Comparison of ENCODE assay signal across 16 cellular contexts in genomic region chr17:81452551-81452950, GRCh38. TPM values are rescaled to one million over a fixed set of nuclear protein-coding genes. Genes with fewer than 3 reads are reported as not detected.
DNase-seq lines count a peak whose midpoint lies in the region; ATAC-seq and TF ChIP-seq lines count a peak whose summit lies in the region.
"Had no signal": no experiment of that assay in that cellular context is flagged by ENCODE, and none has a peak within 500 bp of the region (broad histone marks: within the 10 kb centered on the region; RNA-seq: fewer than 3 reads in every experiment).

No MANE protein-coding gene starts in this region.

- H3F3A ChIP-seq in Loucy (ENCODE audit: low read depth): no peaks in the 10 kb centered on the region

- peaks cover 59% of the 10 kb centered on the region for H3K79me2 ChIP-seq in Loucy (ENCODE audit: insufficient read depth, low read length)

- H3K4me3 Mint-ChIP-seq in endodermal cell: no peak overlapping the region
- H3K4me3 Mint-ChIP-seq: CD4-positive, alpha-beta T cell had no signal

- peaks cover 56% of the 10 kb centered on the region for H3K4me1 ChIP-seq in Loucy (ENCODE audit: insufficient read depth, low read length, poor library complexity, severe bottlenecking)
- H3K4me1 ChIP-seq in endodermal cell (ENCODE audit: control insufficient read depth, insufficient read depth, low read length): peaks cover 5% of the 10 kb centered on the region

- H3K27me3 Mint-ChIP-seq in endodermal cell (ENCODE audit: insufficient read depth): no peaks in the 10 kb centered on the region
- H3K27me3 Mint-ChIP-seq: CD4-positive, alpha-beta T cell had no signal

- no peak overlapping the region for H2AFZ ChIP-seq in Loucy (ENCODE audit: low read length)

- H3K4me2 ChIP-seq in Loucy (ENCODE audit: low read depth, low read length, poor library complexity, severe bottlenecking): peak overlapping the region; percentile 83

- no peaks in the 10 kb centered on the region for H3K9me2 ChIP-seq in Loucy (replicated peaks; ENCODE audit: low read depth, low read length)

- peak overlapping the region; percentile 95 for H3K9ac ChIP-seq in Loucy (ENCODE audit: low read depth, low read length, poor library complexity, severe bottlenecking)
- H3K9ac ChIP-seq in endodermal cell (ENCODE audit: extremely low read depth, low read length, poor library complexity, severe bottlenecking): no peak overlapping the region

- H4K20me1 ChIP-seq in Loucy (ENCODE audit: insufficient read depth, low read length, poor library complexity, severe bottlenecking): no peaks in the 10 kb centered on the region

- H3K9me3 ChIP-seq in Loucy (ENCODE audit: insufficient read depth, low read depth, low read length): no peaks in the 10 kb centered on the region
- H3K9me3 ChIP-seq in endodermal cell (ENCODE audit: control insufficient read depth, low read length): no peaks in the 10 kb centered on the region

- H3K27ac Mint-ChIP-seq in endodermal cell: no peak overlapping the region
- H3K27ac Mint-ChIP-seq: CD4-positive, alpha-beta T cell had no signal

- no peak for TF ChIP-seq CTCF in Loucy (conservative IDR thresholded peaks at IDR 0.05; ENCODE audit: low read length)
- TF ChIP-seq CTCF in endodermal cell (conservative IDR thresholded peaks at IDR 0.05): no peak

- H3K9me3 Mint-ChIP-seq in endodermal cell: no peaks in the 10 kb centered on the region
- H3K9me3 Mint-ChIP-seq: CD4-positive, alpha-beta T cell had no signal

- H3K36me3 Mint-ChIP-seq in endodermal cell (ENCODE audit: low read depth): peaks cover 10% of the 10 kb centered on the region

- WGBS in endodermal cell (ENCODE audit: insufficient coverage in 1 of 2, insufficient read length in 1 of 2), 2 experiments: 89 to 93% methylated on average over 14 to 23 of the region's 23 CpGs

- H3K27me3 ChIP-seq in Loucy (ENCODE audit: insufficient read depth, low read length, poor library complexity, severe bottlenecking) (no peaks in the 10 kb centered on the region), endodermal cell (ENCODE audit: control insufficient read depth, insufficient read depth, low read length, poor library complexity, severe bottlenecking) (no peaks in the 10 kb centered on the region)

- peak overlapping the region; percentile 32 for H3K27ac ChIP-seq in endodermal cell (ENCODE audit: low read depth, low read length)
- H3K27ac ChIP-seq: 22Rv1 had no signal

- DNase-seq in NCI-H1417 (lab: John Stamatoyannopoulos, UW) (peak in 2 of 3 experiments; percentile 33 to 77), NCI-H1417 treated with DMSO at 0.1 percent for 48 hours (lab: John Stamatoyannopoulos, UW) (no peak), endodermal cell (no peak), globus pallidus (ENCODE audit: low spot score) (no peak), amygdala (lab: John Stamatoyannopoulos, UW) (no peak)
- DNase-seq: C1 segment of cervical spinal cord; Calu3; CD4-positive, alpha-beta T cell; DMS 273 treated with DMSO at 0.1 percent for 48 hours; EL; IMR-90; KG1 had no signal

- no peaks in the 10 kb centered on the region for H3K4me1 Mint-ChIP-seq in endodermal cell

- H3K36me3 ChIP-seq in Loucy (ENCODE audit: insufficient read depth, low read length): peaks cover 6% of the 10 kb centered on the region; the same call in 1 of the 2 replicates
- no peaks in the 10 kb centered on the region for H3K36me3 ChIP-seq in endodermal cell (ENCODE audit: control insufficient read depth, insufficient read depth, low read length)

- H3K4me3 ChIP-seq in Loucy (ENCODE audit: low read length, poor library complexity, severe bottlenecking): no peak overlapping the region
- H3K4me3 ChIP-seq in endodermal cell (ENCODE audit: low read length): no peak overlapping the region

- no peak for ATAC-seq in HG03378 (IDR thresholded peaks at IDR 0.05; ENCODE audit: unreplicated experiment)
- ATAC-seq: HCT116 had no signal

RNA-seq across cellular contexts. Expression of gene BAHCC1, which starts 57.3 kb away (rescaled TPM):
- total RNA-seq in endodermal cell: 10 to 100 TPM; 63.9 to 78.1 TPM
- polyA plus RNA-seq in endodermal cell (2013, experiment 1 of 2): 40.3 TPM
- 37.2 TPM for polyA plus RNA-seq in endodermal cell (2013, experiment 2 of 2)

Comparison
In these comparisons a context has a peak if more than half of its experiments do, and no peak if none do; other contexts are left out.
1. DNase-seq: peak in NCI-H1417 (2 of 3); none in NCI-H1417 treated with DMSO at 0.1 percent for 48 hours (single experiment), endodermal cell (single experiment), globus pallidus (single experiment) and amygdala (0 of 56).